ENCODE assay signal across 9 cellular contexts in genomic region chr4:118968006-118968405, GRCh38.
A peak's percentile ranks its signal among the peaks of the same experiment; 100 is the strongest.
DNase-seq lines count a peak whose midpoint lies in the region; ATAC-seq and TF ChIP-seq lines count a peak whose summit lies in the region.
"Had no signal": no experiment of that assay in that cellular context is flagged by ENCODE, and none has a peak within 500 bp of the region (broad histone marks: within the 10 kb centered on the region; RNA-seq: fewer than 3 reads in every experiment).

No MANE protein-coding gene starts in this region.

- H3K27me3 ChIP-seq in lower lobe of right lung (ENCODE audit: low read depth) (no peaks in the 10 kb centered on the region), transverse colon (no peaks in the 10 kb centered on the region)
- H3K27me3 ChIP-seq: dorsolateral prefrontal cortex had no signal

- TF ChIP-seq POLR2A in transverse colon (IDR thresholded peaks at IDR 0.05) = no peak

- in situ Hi-C loops in transverse colon (cut with MboI; ENCODE audit: low pct_ligation_motif_present in 1 of 4, low pct_unique_long_range_greater_than_20kb in 1 of 4, low sequenced_read_pairs in 3 of 4) = no loop called here

- H3K4me1 ChIP-seq in lower lobe of right lung (peaks cover 30% of the 10 kb centered on the region), transverse colon (peaks cover 17 to 63% (median 24%) of the 10 kb centered on the region in 4 donors)

- CTCF ChIA-PET in activated CD8-positive, alpha-beta memory T cell treated with anti-CD3 and anti-CD28 coated beads, Interleukin-2, amount 10 ng/mL, durations not matched to agents 7 days and 5 days (lab: Charles Lee) = interaction anchor here (0.7 to 1.9 kb wide), 4 partner anchors 13 to 226 kb away, joined by 3 to 5 read pairs (median 4); no protein-coding TSS in a partner anchor

- ATAC-seq in activated CD8-positive, alpha-beta memory T cell treated with anti-CD3 and anti-CD28 coated beads, Interleukin-2, amount 10 ng/mL, durations not matched to agents 7 days and 5 days = peak; percentile 94
- ATAC-seq in HG02852 (IDR thresholded peaks at IDR 0.05; ENCODE audit: unreplicated experiment) (peak; percentile 100), lower lobe of right lung (peak; percentile 94 to 96)

- whole genome bisulfite sequencing in transverse colon (ENCODE audit: low coverage in 1 of 2), 2 donors = 30 to 33% methylated on average over 1 of the region's 1 CpG

- no peaks in the 10 kb centered on the region for H3K36me3 Mint-ChIP-seq in activated CD8-positive, alpha-beta memory T cell treated with anti-CD3 and anti-CD28 coated beads, Interleukin-2, amount 10 ng/mL, durations not matched to agents 7 days and 5 days
- no peaks in the 10 kb centered on the region for H3K36me3 Mint-ChIP-seq in activated T-cell treated with anti-CD3 and anti-CD28 coated beads, Interleukin-2, amount 50 U/mL, for 24 hours (ENCODE audit: low read depth)

- TF ChIP-seq EP300 in transverse colon (IDR thresholded peaks at IDR 0.05; ENCODE audit: low read depth) = no peak

- no peaks in the 10 kb centered on the region for H3K36me3 ChIP-seq in lower lobe of right lung
- H3K36me3 ChIP-seq in transverse colon = no peaks in the 10 kb centered on the region

- no peaks in the 10 kb centered on the region for H3K27me3 Mint-ChIP-seq in activated CD8-positive, alpha-beta memory T cell treated with anti-CD3 and anti-CD28 coated beads, Interleukin-2, amount 10 ng/mL, durations not matched to agents 7 days and 5 days
- H3K27me3 Mint-ChIP-seq in activated T-cell treated with anti-CD3 and anti-CD28 coated beads, Interleukin-2, amount 50 U/mL, for 24 hours = no peaks in the 10 kb centered on the region

- no peaks in the 10 kb centered on the region for H3K9me3 Mint-ChIP-seq in activated CD8-positive, alpha-beta memory T cell treated with anti-CD3 and anti-CD28 coated beads, Interleukin-2, amount 10 ng/mL, durations not matched to agents 7 days and 5 days (ENCODE audit: low read depth)
- no peaks in the 10 kb centered on the region for H3K9me3 Mint-ChIP-seq in activated T-cell treated with anti-CD3 and anti-CD28 coated beads, Interleukin-2, amount 50 U/mL, for 24 hours

- H3K27ac Mint-ChIP-seq in activated CD8-positive, alpha-beta memory T cell treated with anti-CD3 and anti-CD28 coated beads, Interleukin-2, amount 10 ng/mL, durations not matched to agents 7 days and 5 days = peak overlapping the region; percentile 72
- no peak overlapping the region for H3K27ac Mint-ChIP-seq in activated T-cell treated with anti-CD3 and anti-CD28 coated beads, Interleukin-2, amount 50 U/mL, for 24 hours

- TF ChIP-seq CTCF in lower lobe of right lung (IDR thresholded peaks at IDR 0.05) = no peak
- TF ChIP-seq CTCF in transverse colon (IDR thresholded peaks at IDR 0.05) = no peak

- no peak overlapping the region for H3K4me3 Mint-ChIP-seq in activated CD8-positive, alpha-beta memory T cell treated with anti-CD3 and anti-CD28 coated beads, Interleukin-2, amount 10 ng/mL, durations not matched to agents 7 days and 5 days
- H3K4me3 Mint-ChIP-seq in activated T-cell treated with anti-CD3 and anti-CD28 coated beads, Interleukin-2, amount 50 U/mL, for 24 hours = no peak overlapping the region

- H3K27ac ChIP-seq in cingulate gyrus (ENCODE audit: low read depth, low read length) (peak overlapping the region; percentile 49), lower lobe of right lung (peak overlapping the region; percentile 77), transverse colon (peak overlapping the region; percentile 82 to 88 (median 86))

- DNase-seq in activated CD8-positive, alpha-beta memory T cell treated with anti-CD3 and anti-CD28 coated beads, Interleukin-2, amount 10 ng/mL, durations not matched to agents 7 days and 5 days = peak; percentile 49
- no peak for DNase-seq in activated CD8-positive, alpha-beta memory T cell treated with anti-CD3 and anti-CD28 coated beads, Interleukin-2, amount 50 U/mL, for 4 hours
- DNase-seq in NOMO-1 treated with DMSO at 0.1 percent for 48 hours (lab: John Stamatoyannopoulos, UW; ENCODE audit: unreplicated experiment) = peak; percentile 94
- peak; percentile 57 for DNase-seq in lower lobe of right lung
- DNase-seq in transverse colon = peak; percentile 43
- DNase-seq in activated T-cell treated with anti-CD3 and anti-CD28 coated beads, Interleukin-2, amount 50 U/mL, for 24 hours = no peak

- H3K4me3 ChIP-seq in lower lobe of right lung (no peak overlapping the region), transverse colon (no peak overlapping the region)

- H3K9me3 ChIP-seq in lower lobe of right lung = no peaks in the 10 kb centered on the region
- no peaks in the 10 kb centered on the region for H3K9me3 ChIP-seq in transverse colon

- H3K4me1 Mint-ChIP-seq in activated CD8-positive, alpha-beta memory T cell treated with anti-CD3 and anti-CD28 coated beads, Interleukin-2, amount 10 ng/mL, durations not matched to agents 7 days and 5 days = peaks cover 13% of the 10 kb centered on the region
- H3K4me1 Mint-ChIP-seq in activated T-cell treated with anti-CD3 and anti-CD28 coated beads, Interleukin-2, amount 50 U/mL, for 24 hours (ENCODE audit: low read depth) = peaks cover 8% of the 10 kb centered on the region

- intact Hi-C loops in lower lobe of right lung (cut with DNase I) = no loop called here
- intact Hi-C loops in transverse colon (cut with DNase I; ENCODE audit: low total_unique reads) = loop anchor here (5.0 to 10.0 kb wide), 3 partner anchors 73 to 226 kb away; partner anchors contain the start of gene SEC24D

Comparison
In these comparisons a context has a peak if more than half of its experiments do, and no peak if none do; other contexts are left out.
1. DNase-seq: peak in activated CD8-positive, alpha-beta memory T cell treated with anti-CD3 and anti-CD28 coated beads, Interleukin-2, amount 10 ng/mL, durations not matched to agents 7 days and 5 days (single experiment), NOMO-1 treated with DMSO at 0.1 percent for 48 hours (single experiment), lower lobe of right lung (single experiment) and transverse colon (single experiment); none in activated CD8-positive, alpha-beta memory T cell treated with anti-CD3 and anti-CD28 coated beads, Interleukin-2, amount 50 U/mL, for 4 hours (single experiment) and activated T-cell treated with anti-CD3 and anti-CD28 coated beads, Interleukin-2, amount 50 U/mL, for 24 hours (single experiment).
2. Peak in every context shown above with its lines, with median percentiles within 50 percentile points of each other: ATAC-seq and H3K27ac ChIP-seq.